Comparison of ENCODE assay signal across 9 cellular contexts in the genomic region with DNA sequence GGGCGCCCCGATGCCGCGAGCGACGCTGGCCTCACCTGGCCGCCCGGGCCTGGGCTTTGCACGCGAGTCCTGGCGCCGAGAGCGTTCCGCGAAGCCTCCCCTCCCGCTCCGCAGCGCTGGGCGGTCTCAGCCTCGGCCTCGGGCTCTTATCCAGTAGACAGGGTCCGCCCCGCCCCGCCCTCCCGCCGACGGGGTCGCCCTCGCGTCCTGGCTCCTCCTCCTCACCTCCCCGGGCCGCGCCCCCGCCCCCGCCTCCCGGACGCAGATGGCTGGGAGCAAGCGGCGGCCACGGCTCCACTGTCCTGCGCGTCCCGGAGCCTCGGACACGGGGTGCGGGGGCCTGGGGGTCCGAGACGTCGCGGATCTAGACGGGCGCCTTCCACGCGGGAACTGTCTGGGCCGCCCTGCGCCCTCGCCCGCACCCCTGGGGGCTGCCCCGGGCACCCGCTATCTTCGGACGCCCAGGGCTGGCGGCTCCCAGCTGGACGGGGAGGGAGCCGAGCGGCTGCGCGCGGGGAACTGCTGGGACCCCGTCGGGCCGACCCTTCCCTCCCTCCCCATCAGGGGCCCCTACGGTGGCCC. TPM values are rescaled to one million over a fixed set of nuclear protein-coding genes. Genes with fewer than 3 reads are reported as not detected.
DNase-seq lines count a peak whose midpoint lies in the region; ATAC-seq, FAIRE-seq and TF ChIP-seq lines count a peak whose summit lies in the region.
"Had no signal": no experiment of that assay in that cellular context is flagged by ENCODE, and none has a peak within 500 bp of the region (broad histone marks: within the 10 kb centered on the region; RNA-seq: fewer than 3 reads in every experiment).

A gene (minus strand): TSS at position 128 of the 582 bp plus-strand sequence. CDS start 2,243 bp downstream, outside the sequence.

- no peak for TF ChIP-seq CTCF in A549 (IDR thresholded peaks at IDR 0.05)
- no peak for TF ChIP-seq CTCF in nephron (IDR thresholded peaks at IDR 0.05; ENCODE audit: unreplicated experiment in 3 of 3)

- H3K36me3 ChIP-seq in CD4-positive, alpha-beta memory T cell (ENCODE audit: insufficient read depth, low read length): no peaks in the 10 kb centered on the region

- peaks cover 12% of the 10 kb centered on the region for H3K9me3 Mint-ChIP-seq in nephron
- H3K9me3 Mint-ChIP-seq in CD4-positive, alpha-beta memory T cell: peaks cover 0 to 9% (median 1%) of the 10 kb centered on the region in 8 donors

- peaks cover 9% of the 10 kb centered on the region; the same call in 1 of the 3 replicates for H3K4me1 ChIP-seq in A549
- no peaks in the 10 kb centered on the region for H3K4me1 ChIP-seq in CD4-positive, alpha-beta memory T cell (ENCODE audit: insufficient read depth, low read length)

- TF ChIP-seq RAD21 in A549 (conservative IDR thresholded peaks at IDR 0.05 in 1 of 2, IDR thresholded peaks at IDR 0.05 in 1 of 2): no peak

- peaks cover 5% of the 10 kb centered on the region for H3K27me3 ChIP-seq in CD4-positive, alpha-beta memory T cell (ENCODE audit: insufficient read depth, low read length)

- no peak for TF ChIP-seq POLR2A in A549 (IDR thresholded peaks at IDR 0.05; ENCODE audit: low read length)

- H3K27ac Mint-ChIP-seq in nephron: no peak within 1 kb of the TSS
- H3K27ac Mint-ChIP-seq in CD4-positive, alpha-beta memory T cell: no peak within 1 kb of the TSS

- TF ChIP-seq EP300 in A549 (IDR thresholded peaks at IDR 0.05): no peak

- CTCF ChIA-PET in A549 (lab: Yijun Ruan, JAX): interaction anchor here (0.5 kb wide), 1 partner anchor 98 kb away, joined by 3 read pairs; no protein-coding TSS in a partner anchor
- CTCF ChIA-PET in CD4-positive, alpha-beta memory T cell (lab: Charles Lee; ENCODE audit: partially characterized antibody): no interaction called here

- POLR2A ChIA-PET in A549 (lab: Yijun Ruan, JAX): no interaction called here
- POLR2A ChIA-PET in CD4-positive, alpha-beta memory T cell (lab: Charles Lee; ENCODE audit: partially characterized antibody): no interaction called here

- no peaks in the 10 kb centered on the region for H3K36me3 Mint-ChIP-seq in nephron (ENCODE audit: low read depth)
- H3K36me3 Mint-ChIP-seq in CD4-positive, alpha-beta memory T cell: no peaks in the 10 kb centered on the region

- H3K27me3 Mint-ChIP-seq in nephron (ENCODE audit: low read depth): peaks cover 93% of the 10 kb centered on the region
- H3K27me3 Mint-ChIP-seq in CD4-positive, alpha-beta memory T cell: peaks cover 30 to 40% of the 10 kb centered on the region in 2 donors

- no peak for FAIRE-seq in A549 (lab: Jason Lieb, UNC)

- no peak within 1 kb of the TSS for H3K27ac ChIP-seq in A549
- no peak within 1 kb of the TSS for H3K27ac ChIP-seq in CD4-positive, alpha-beta memory T cell (ENCODE audit: low read depth, low read length)

- WGBS in A549 (ENCODE audit: missing lambda C conversion rate): 30% methylated on average over 9 of the region's 73 CpGs

- H3K9me3 ChIP-seq in A549: no peaks in the 10 kb centered on the region
- no peaks in the 10 kb centered on the region for H3K9me3 ChIP-seq in CD4-positive, alpha-beta memory T cell (ENCODE audit: control insufficient read depth in 1 of 2, low read length in 2 of 2)

- H3K4me2 ChIP-seq in A549: peak within 1 kb of the TSS; percentile 53

- ATAC-seq in A549 (peak in 1 of 2 experiments; percentile 36; a peak in 3 of 6 replicates), HG03442 (IDR thresholded peaks at IDR 0.05; ENCODE audit: unreplicated experiment) (no peak)

- intact Hi-C loops in CD4-positive, alpha-beta memory T cell (cut with micrococcal nuclease): no loop called here

- H3K4me3 Mint-ChIP-seq in nephron: peak within 1 kb of the TSS; percentile 31 to 73 (median 72)
- peak within 1 kb of the TSS in 3 of 8 donors; percentile 21 to 57 (median 37) for H3K4me3 Mint-ChIP-seq in CD4-positive, alpha-beta memory T cell

- peak within 1 kb of the TSS; percentile 22; the same call in 2 of the 3 replicates for H3K4me3 ChIP-seq in A549
- no peak within 1 kb of the TSS for H3K4me3 ChIP-seq in CD4-positive, alpha-beta memory T cell (ENCODE audit: low read length in 2 of 2)

- no peak for DNase-seq in A549 (ENCODE audit: low read depth in 1 of 2, low spot score in 1 of 2)
- DNase-seq in NCI-H510A (lab: John Stamatoyannopoulos, UW): peak; percentile 68
- DNase-seq in effector CD8-positive, alpha-beta T cell (lab: John Stamatoyannopoulos, UW): peak; percentile 6
- no peak for DNase-seq in CD4-positive, alpha-beta memory T cell
- no peak for DNase-seq in HCEC 1CT
- DNase-seq in cerebellar cortex (ENCODE audit: low spot score): no peak

- peaks cover 5% of the 10 kb centered on the region for H3K4me1 Mint-ChIP-seq in nephron
- H3K4me1 Mint-ChIP-seq in CD4-positive, alpha-beta memory T cell: peaks cover 5 to 6% (median 6%) of the 10 kb centered on the region in 4 donors

TF ChIP-seq in A549, 52 proteins besides CTCF, POLR2A, EP300 and RAD21:
- TF ChIP-seq, protein P1, sequence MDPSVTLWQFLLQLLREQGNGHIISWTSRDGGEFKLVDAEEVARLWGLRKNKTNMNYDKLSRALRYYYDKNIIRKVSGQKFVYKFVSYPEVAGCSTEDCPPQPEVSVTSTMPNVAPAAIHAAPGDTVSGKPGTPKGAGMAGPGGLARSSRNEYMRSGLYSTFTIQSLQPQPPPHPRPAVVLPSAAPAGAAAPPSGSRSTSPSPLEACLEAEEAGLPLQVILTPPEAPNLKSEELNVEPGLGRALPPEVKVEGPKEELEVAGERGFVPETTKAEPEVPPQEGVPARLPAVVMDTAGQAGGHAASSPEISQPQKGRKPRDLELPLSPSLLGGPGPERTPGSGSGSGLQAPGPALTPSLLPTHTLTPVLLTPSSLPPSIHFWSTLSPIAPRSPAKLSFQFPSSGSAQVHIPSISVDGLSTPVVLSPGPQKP (IDR thresholded peaks at IDR 0.05; ENCODE audit: low read depth, low read length): no peak
- TF ChIP-seq JUN (IDR thresholded peaks at IDR 0.05) (no peak), SMC3 (IDR thresholded peaks at IDR 0.05) (no peak), RNF2 (IDR thresholded peaks at IDR 0.05; ENCODE audit: borderline replicate concordance, low read depth) (no peak), MYC (IDR thresholded peaks at IDR 0.05; ENCODE audit: borderline replicate concordance, low read length) (no peak), CHD2 (IDR thresholded peaks at IDR 0.05; ENCODE audit: low read length, partially characterized antibody) (no peak), HDAC2 (IDR thresholded peaks at IDR 0.05) (no peak), ZSCAN20 (CRISPR knock-in tag; IDR thresholded peaks at IDR 0.05) (no peak), FOXS1 (CRISPR knock-in tag; IDR thresholded peaks at IDR 0.05) (no peak), CHD4 (IDR thresholded peaks at IDR 0.05; ENCODE audit: borderline replicate concordance) (no peak), MAZ (IDR thresholded peaks at IDR 0.05; ENCODE audit: borderline replicate concordance, low read depth, low read length) (no peak), FOSL2 (IDR thresholded peaks at IDR 0.05) (no peak), FOSL2 (CRISPR knock-in tag; IDR thresholded peaks at IDR 0.05) (no peak), RFX5 (IDR thresholded peaks at IDR 0.05) (no peak), PHF8 (IDR thresholded peaks at IDR 0.05; ENCODE audit: borderline replicate concordance, low read depth) (no peak), BHLHE40 (IDR thresholded peaks at IDR 0.05; ENCODE audit: low read depth, low read length) (no peak), HEYL (CRISPR knock-in tag; IDR thresholded peaks at IDR 0.05) (no peak), KDM5A (IDR thresholded peaks at IDR 0.05) (no peak), GATA3 (IDR thresholded peaks at IDR 0.05; ENCODE audit: borderline replicate concordance) (no peak)
- TF ChIP-seq, protein P2, sequence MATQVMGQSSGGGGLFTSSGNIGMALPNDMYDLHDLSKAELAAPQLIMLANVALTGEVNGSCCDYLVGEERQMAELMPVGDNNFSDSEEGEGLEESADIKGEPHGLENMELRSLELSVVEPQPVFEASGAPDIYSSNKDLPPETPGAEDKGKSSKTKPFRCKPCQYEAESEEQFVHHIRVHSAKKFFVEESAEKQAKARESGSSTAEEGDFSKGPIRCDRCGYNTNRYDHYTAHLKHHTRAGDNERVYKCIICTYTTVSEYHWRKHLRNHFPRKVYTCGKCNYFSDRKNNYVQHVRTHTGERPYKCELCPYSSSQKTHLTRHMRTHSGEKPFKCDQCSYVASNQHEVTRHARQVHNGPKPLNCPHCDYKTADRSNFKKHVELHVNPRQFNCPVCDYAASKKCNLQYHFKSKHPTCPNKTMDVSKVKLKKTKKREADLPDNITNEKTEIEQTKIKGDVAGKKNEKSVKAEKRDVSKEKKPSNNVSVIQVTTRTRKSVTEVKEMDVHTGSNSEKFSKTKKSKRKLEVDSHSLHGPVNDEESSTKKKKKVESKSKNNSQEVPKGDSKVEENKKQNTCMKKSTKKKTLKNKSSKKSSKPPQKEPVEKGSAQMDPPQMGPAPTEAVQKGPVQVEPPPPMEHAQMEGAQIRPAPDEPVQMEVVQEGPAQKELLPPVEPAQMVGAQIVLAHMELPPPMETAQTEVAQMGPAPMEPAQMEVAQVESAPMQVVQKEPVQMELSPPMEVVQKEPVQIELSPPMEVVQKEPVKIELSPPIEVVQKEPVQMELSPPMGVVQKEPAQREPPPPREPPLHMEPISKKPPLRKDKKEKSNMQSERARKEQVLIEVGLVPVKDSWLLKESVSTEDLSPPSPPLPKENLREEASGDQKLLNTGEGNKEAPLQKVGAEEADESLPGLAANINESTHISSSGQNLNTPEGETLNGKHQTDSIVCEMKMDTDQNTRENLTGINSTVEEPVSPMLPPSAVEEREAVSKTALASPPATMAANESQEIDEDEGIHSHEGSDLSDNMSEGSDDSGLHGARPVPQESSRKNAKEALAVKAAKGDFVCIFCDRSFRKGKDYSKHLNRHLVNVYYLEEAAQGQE (IDR thresholded peaks at IDR 0.05): no peak
- TF ChIP-seq, protein P3, sequence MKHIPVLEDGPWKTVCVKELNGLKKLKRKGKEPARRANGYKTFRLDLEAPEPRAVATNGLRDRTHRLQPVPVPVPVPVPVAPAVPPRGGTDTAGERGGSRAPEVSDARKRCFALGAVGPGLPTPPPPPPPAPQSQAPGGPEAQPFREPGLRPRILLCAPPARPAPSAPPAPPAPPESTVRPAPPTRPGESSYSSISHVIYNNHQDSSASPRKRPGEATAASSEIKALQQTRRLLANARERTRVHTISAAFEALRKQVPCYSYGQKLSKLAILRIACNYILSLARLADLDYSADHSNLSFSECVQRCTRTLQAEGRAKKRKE (CRISPR knock-in tag; IDR thresholded peaks at IDR 0.05; ENCODE audit: low read depth): no peak

RNA-seq across cellular contexts. Expression of the gene that starts here (rescaled TPM):
- polyA plus RNA-seq in A549 (2011; rRNA removed) (0.05 TPM in 1 of 2 replicates, not detected in the other), A549 (2017; fragmentation: RNase III; extraction: RNeasy Plus Mini Kit Qiagen cat#74134 plus additional on column Dnase treatment) (0.03 to 0.06 TPM (median 0.05 TPM) in 3 replicates)
- 0.01 and 0.04 TPM in 2 replicates for polyA plus RNA-seq in A549 (2012; cell fraction: cytosol; rRNA removed)
- polyA plus RNA-seq in A549 (2012; cell fraction: nucleus; rRNA removed): 0.06 and 0.07 TPM in 2 replicates
- polyA minus RNA-seq in A549 (2011; rRNA and poly(A)+ RNA removed): 0.15 and 0.29 TPM in 2 replicates
- not detected for total RNA-seq in CD4-positive, alpha-beta memory T cell
- polyA plus RNA-seq in CD4-positive, alpha-beta memory T cell: not detected
- total RNA-seq: T-helper 1 cell treated with Interleukin-12 subunit alpha and Interleukin-12 subunit beta and Interleukin-4 antibody, amounts not matched to agents 30 ng/mL and 1 ng/mL, for 36 hours had no signal

Comparison
In these comparisons a context has a peak if more than half of its experiments do, and no peak if none do; other contexts are left out.
1. DNase-seq: peak in NCI-H510A (single experiment) and effector CD8-positive, alpha-beta T cell (single experiment); none in A549 (0 of 2), CD4-positive, alpha-beta memory T cell (0 of 5), HCEC 1CT (single experiment) and cerebellar cortex (single experiment).